8 cellular contexts compared by ENCODE assay signal in the genomic region with DNA sequence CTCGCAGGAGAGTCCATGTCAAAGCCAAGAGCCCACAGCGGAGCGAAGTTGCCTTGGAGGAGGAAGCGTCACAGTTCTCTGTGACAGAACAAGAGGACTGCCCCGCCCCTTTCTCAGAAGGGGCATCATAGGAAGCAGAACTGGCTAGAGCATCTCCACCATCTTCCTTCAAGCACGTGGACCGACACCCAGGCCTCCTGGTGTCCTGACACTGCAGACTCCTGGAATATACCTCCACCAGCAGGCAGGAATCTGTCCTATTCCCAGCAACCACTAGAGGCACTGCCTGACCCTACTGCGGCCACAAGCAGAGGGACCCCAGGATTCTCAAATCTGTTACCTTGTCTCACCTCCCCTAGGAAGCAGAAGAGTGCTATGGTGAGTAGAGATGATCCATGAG. TPM values are rescaled to one million over a fixed set of nuclear protein-coding genes. Genes with fewer than 3 reads are reported as not detected.
DNase-seq lines count a peak whose midpoint lies in the region; ATAC-seq, FAIRE-seq and TF ChIP-seq lines count a peak whose summit lies in the region.
"Had no signal": no experiment of that assay in that cellular context is flagged by ENCODE, and none has a peak within 500 bp of the region (broad histone marks: within the 10 kb centered on the region; RNA-seq: fewer than 3 reads in every experiment).

No MANE protein-coding gene starts in this region.

- H3K36me3 ChIP-seq in H1 (ENCODE audit: control insufficient read depth in 2 of 4, insufficient read depth in 4 of 4, low read length in 3 of 4) (no peaks in the 10 kb centered on the region), neuronal stem cell (replicated peaks in 1 of 2; ENCODE audit: control insufficient read depth in 2 of 2, insufficient read depth in 2 of 2, low read length in 2 of 2) (peaks cover 0 to 3% of the 10 kb centered on the region in 2 donors)

- H3K56ac ChIP-seq in H1 (replicated peaks; ENCODE audit: insufficient read length, low read depth, low read length) = no peak overlapping the region

- H2AFZ ChIP-seq in H1 (ENCODE audit: low read length) (no peak overlapping the region), neuronal stem cell (ENCODE audit: low read length) (no peak overlapping the region)

- peak; percentile 62 to 73 for TF ChIP-seq RAD21 in H1 (IDR thresholded peaks at IDR 0.05 in 1 of 2, conservative IDR thresholded peaks at IDR 0.05 in 1 of 2; ENCODE audit: low read depth in 2 of 2, low read length in 2 of 2)

- H2BK12ac ChIP-seq in H1 (ENCODE audit: low read depth, low read length) (no peak overlapping the region), neuronal stem cell (ENCODE audit: low read length) (no peak overlapping the region)

- no peak for TF ChIP-seq EP300 in H1 (IDR thresholded peaks at IDR 0.05; ENCODE audit: borderline replicate concordance in 1 of 2, low read depth in 2 of 2, low read length in 2 of 2)

- H2AK5ac ChIP-seq in H1 (ENCODE audit: low read depth, low read length) (no peak overlapping the region), neuronal stem cell (ENCODE audit: low read depth, low read length) (no peak overlapping the region)

- H3K18ac ChIP-seq in H1 (ENCODE audit: extremely low read depth, low read length) (no peak overlapping the region), neuronal stem cell (ENCODE audit: low read length) (no peak overlapping the region)

- H4K20me1 ChIP-seq in H1 (replicated peaks in 1 of 2; ENCODE audit: control insufficient read depth in 1 of 2, insufficient read depth in 2 of 2, low read length in 2 of 2) = peaks cover 0 to 7% of the 10 kb centered on the region in 2 experiments

- no peak for FAIRE-seq in H1 (lab: Jason Lieb, UNC)

- peaks cover 8% of the 10 kb centered on the region for H3K23me2 ChIP-seq in H1 (ENCODE audit: low read depth, low read length)

- H3K4me2 ChIP-seq in H1 (ENCODE audit: insufficient read depth in 1 of 2, low read depth in 2 of 2, low read length in 2 of 2) = no peak overlapping the region
- H3K4me2 ChIP-seq in neuronal stem cell (ENCODE audit: insufficient read depth, low read length, poor library complexity, severe bottlenecking) = no peak overlapping the region

- H3K27me3 ChIP-seq in H1 (replicated peaks in 1 of 4; ENCODE audit: control insufficient read depth in 3 of 4, extremely low read depth in 1 of 4, insufficient read depth in 3 of 4, low read length in 3 of 4) = no peaks in the 10 kb centered on the region
- peaks cover 0 to 2% (median 0%) of the 10 kb centered on the region in 3 experiments for H3K27me3 ChIP-seq in neuronal stem cell (ENCODE audit: control insufficient read depth in 3 of 3, insufficient read depth in 3 of 3, low read depth in 1 of 3, low read length in 3 of 3)

- no peak overlapping the region for H3K4ac ChIP-seq in H1 (replicated peaks; ENCODE audit: insufficient read length, low read depth, low read length)
- H3K4ac ChIP-seq in neuronal stem cell (ENCODE audit: low read length) = no peak overlapping the region

- H3K14ac ChIP-seq in H1 (ENCODE audit: insufficient read length) (no peak overlapping the region), neuronal stem cell (ENCODE audit: low read length) (no peak overlapping the region)

- H3K9me3 ChIP-seq in H1 (ENCODE audit: insufficient read depth in 2 of 2, low read depth in 1 of 2, low read length in 1 of 2) (no peaks in the 10 kb centered on the region), neuronal stem cell (replicated peaks in 1 of 2; ENCODE audit: control insufficient read depth in 2 of 2, insufficient read depth in 1 of 2, low read depth in 1 of 2, low read length in 2 of 2) (peaks cover 0 to 6% of the 10 kb centered on the region in 2 donors)

- H4K91ac ChIP-seq in H1 (replicated peaks; ENCODE audit: insufficient read length, low read length) (no peak overlapping the region), neuronal stem cell (ENCODE audit: low read depth, low read length, poor library complexity) (peak overlapping the region; percentile 25)

- ATAC-seq in HG02885 (IDR thresholded peaks at IDR 0.05; ENCODE audit: poor library complexity, unreplicated experiment) (no peak), HG03432 (IDR thresholded peaks at IDR 0.05; ENCODE audit: unreplicated experiment) (no peak)
- ATAC-seq: natural killer cell treated with Interleukin-12 subunit alpha and Interleukin-12 subunit beta and Interleukin-15 and Interleukin-18, amount 100 ng/mL, for 72 hours had no signal

- H4K8ac ChIP-seq in H1 (ENCODE audit: extremely low read depth, insufficient read depth, low read length) (no peak overlapping the region), neuronal stem cell (ENCODE audit: low read depth, low read length) (no peak overlapping the region)

- CTCF ChIA-PET in H1 (lab: Charles Lee; ENCODE audit: partially characterized antibody) = interaction anchor here (0.6 to 18.6 kb wide), 20 partner anchors 6 to 408 kb away, joined by 3 to 874 read pairs (median 3); no protein-coding TSS in a partner anchor

- peak; percentile 55 for TF ChIP-seq CTCF in GM12864 (IDR thresholded peaks at IDR 0.05; ENCODE audit: low read depth, low read length, missing control alignments)
- TF ChIP-seq CTCF in H1 (IDR thresholded peaks at IDR 0.05; ENCODE audit: control extremely low read depth in 1 of 3, insufficient read depth in 1 of 3, low read depth in 1 of 3, low read length in 3 of 3) = peak; percentile 86 to 92 (median 91)

- H3K79me1 ChIP-seq in H1 (ENCODE audit: low read depth, low read length) (no peaks in the 10 kb centered on the region), neuronal stem cell (ENCODE audit: low read depth, low read length) (peaks cover 3% of the 10 kb centered on the region)

- WGBS in H1 (ENCODE audit: extremely low coverage in 1 of 2, insufficient coverage in 1 of 2, insufficient read length in 1 of 2, insufficient replicate concordance in 2 of 2, low coverage in 1 of 2, low lambda C conversion rate in 2 of 2, missing lambda C conversion rate in 1 of 2), 2 experiments = 75% methylated on average over 8 of the region's 8 CpGs; no CpG with 5 or more reads in 1 of the 2 experiments
- no CpG with 5 or more reads among the region's 8 CpGs for WGBS in neuronal stem cell (ENCODE audit: extremely low coverage in 2 of 2, insufficient read length in 2 of 2, insufficient replicate concordance in 1 of 2), 2 donors

- no peak overlapping the region for H3K9ac ChIP-seq in H1 (replicated peaks in 1 of 4; ENCODE audit: extremely low read depth in 1 of 4, low read depth in 3 of 4, low read length in 3 of 4)
- H3K9ac ChIP-seq in neuronal stem cell (ENCODE audit: low read depth, low read length, poor library complexity) = no peak overlapping the region

- H3K27ac ChIP-seq in H1 (ENCODE audit: low read depth, low read length) (no peak overlapping the region), neuronal stem cell (replicated peaks; ENCODE audit: low read length) (no peak overlapping the region)

- no peak for TF ChIP-seq POLR2A in H1 (IDR thresholded peaks at IDR 0.05; ENCODE audit: control extremely low read depth in 1 of 2, low read depth in 2 of 2, low read length in 2 of 2)

- H2BK15ac ChIP-seq in H1 (ENCODE audit: low read length) (no peak overlapping the region), neuronal stem cell (ENCODE audit: low read length) (no peak overlapping the region)

- H3K23ac ChIP-seq in H1 (ENCODE audit: insufficient read length) (no peak overlapping the region), neuronal stem cell (ENCODE audit: low read depth, low read length, poor library complexity) (no peak overlapping the region)

- H2BK120ac ChIP-seq in H1 (replicated peaks; ENCODE audit: low read depth, low read length) (no peak overlapping the region), neuronal stem cell (ENCODE audit: low read depth, low read length) (no peak overlapping the region)

- H3K79me2 ChIP-seq in H1 (ENCODE audit: control insufficient read depth in 1 of 2, insufficient read depth in 2 of 2, low read length in 2 of 2) = no peaks in the 10 kb centered on the region

- H3K4me1 ChIP-seq in H1 (replicated peaks in 1 of 4; ENCODE audit: control insufficient read depth in 3 of 4, insufficient read depth in 4 of 4, low read length in 3 of 4) (no peaks in the 10 kb centered on the region), neuronal stem cell (ENCODE audit: control insufficient read depth in 2 of 2, insufficient read depth in 1 of 2, low read depth in 1 of 2, low read length in 2 of 2) (peaks cover under 1 to 4% of the 10 kb centered on the region in 2 donors)

- H2BK5ac ChIP-seq in H1 (ENCODE audit: low read depth, low read length) = no peak overlapping the region
- no peak overlapping the region for H2BK5ac ChIP-seq in neuronal stem cell (ENCODE audit: low read length)

- H4K5ac ChIP-seq in H1 (ENCODE audit: insufficient read length, low read depth, low read length) = no peak overlapping the region

- H2BK20ac ChIP-seq in H1 (ENCODE audit: low read length) = no peak overlapping the region

- H3K4me3 ChIP-seq in GM12864 (ENCODE audit: low read depth, low read length) (no peak overlapping the region), H1 (ENCODE audit: extremely low read depth in 1 of 4, insufficient read depth in 2 of 4, low read depth in 3 of 4, low read length in 4 of 4) (no peak overlapping the region), neuronal stem cell (ENCODE audit: low read length in 2 of 2) (no peak overlapping the region)

- DNase-seq in GM12864 (ENCODE audit: low read depth) = no peak
- peak; percentile 47 for DNase-seq in NAMALWA (ENCODE audit: low spot score)
- DNase-seq in H1 (ENCODE audit: low read depth in 1 of 2, low spot score in 2 of 2) = peak in 1 of 2 experiments; percentile 38
- DNase-seq in neuronal stem cell (ENCODE audit: low spot score) = no peak
- no peak for DNase-seq in SIG-M5 treated with dmso at 0.1 percent for 504 hours (lab: John Stamatoyannopoulos, UW; ENCODE audit: unreplicated experiment)

- POLR2A ChIA-PET in H1 (lab: Charles Lee; ENCODE audit: partially characterized antibody) = no interaction called here

RNA-seq across cellular contexts. Expression of a gene that starts 37.8 kb away (rescaled TPM):
- total RNA-seq in H1 (2021; fragmentation: NEBNext Ultra II Directional; extraction: Animal tissue kit (Norgen Biotek cat#: 25700)) = 0.11 and 0.19 TPM in 2 replicates
- 0.67 and 0.74 TPM in 2 replicates for polyA plus RNA-seq in H1 (2011; rRNA removed)
- polyA plus RNA-seq in H1 (2011; cell fraction: cytosol; rRNA removed) = 0.61 TPM
- 1.5 TPM for polyA plus RNA-seq in H1 (2011; cell fraction: nucleus; rRNA removed)
- 0.29 to 0.38 TPM (median 0.34 TPM) in 4 replicates for polyA plus RNA-seq in H1 (2012, experiment 1 of 2)
- polyA plus RNA-seq in H1 (2012, experiment 2 of 2) = 0.35 TPM
- polyA plus RNA-seq in H1 (2013, experiment 1 of 2) = 0.22 TPM
- 0.28 TPM for polyA plus RNA-seq in H1 (2013, experiment 2 of 2)
- polyA minus RNA-seq in H1 (2011; rRNA and poly(A)+ RNA removed) = 0.28 and 0.85 TPM in 2 replicates
- polyA minus RNA-seq in H1 (2011; cell fraction: cytosol; rRNA and poly(A)+ RNA removed) = 2.0 TPM
- polyA minus RNA-seq in H1 (2011; cell fraction: nucleus; rRNA and poly(A)+ RNA removed) = 0.80 TPM
- 1.4 TPM for polyA plus RNA-seq in neuronal stem cell (2013, experiment 1 of 2)
- polyA plus RNA-seq in neuronal stem cell (2013, experiment 2 of 2) = 1.4 TPM
- total RNA-seq: natural killer cell treated with Interleukin-12 subunit alpha and Interleukin-12 subunit beta and Interleukin-15 and Interleukin-18, amount 100 ng/mL, for 72 hours had no signal

RNA-seq across cellular contexts. Expression of a gene that starts 41.5 kb away (rescaled TPM):
- total RNA-seq in H1 (2021; fragmentation: NEBNext Ultra II Directional; extraction: Animal tissue kit (Norgen Biotek cat#: 25700)) = 0.22 and 0.34 TPM in 2 replicates
- polyA plus RNA-seq in H1 (2011; rRNA removed) = 0.09 and 0.14 TPM in 2 replicates
- polyA plus RNA-seq in H1 (2011; cell fraction: cytosol; rRNA removed) = 0.18 TPM
- polyA plus RNA-seq in H1 (2011; cell fraction: nucleus; rRNA removed) = 0.26 TPM
- 0.37 to 0.55 TPM (median 0.52 TPM) in 4 replicates for polyA plus RNA-seq in H1 (2012, experiment 1 of 2)
- 0.04 TPM for polyA plus RNA-seq in H1 (2012, experiment 2 of 2)
- polyA plus RNA-seq in H1 (2013, experiment 1 of 2) = 0.10 TPM
- polyA plus RNA-seq in H1 (2013, experiment 2 of 2) = 0.11 TPM
- 0.15 and 0.47 TPM in 2 replicates for polyA minus RNA-seq in H1 (2011; rRNA and poly(A)+ RNA removed)
- polyA minus RNA-seq in H1 (2011; cell fraction: cytosol; rRNA and poly(A)+ RNA removed) = 1.1 TPM
- polyA minus RNA-seq in H1 (2011; cell fraction: nucleus; rRNA and poly(A)+ RNA removed) = 0.10 TPM
- polyA plus RNA-seq in neuronal stem cell (2013, experiment 1 of 2) = not detected
- polyA plus RNA-seq in neuronal stem cell (2013, experiment 2 of 2) = 0.01 TPM
- total RNA-seq: natural killer cell treated with Interleukin-12 subunit alpha and Interleukin-12 subunit beta and Interleukin-15 and Interleukin-18, amount 100 ng/mL, for 72 hours had no signal
